ENCODE assay signal across 8 cellular contexts in genomic region chr7:78039791-78040776, GRCh38.
A peak's percentile ranks its signal among the peaks of the same experiment; 100 is the strongest.
DNase-seq lines count a peak whose midpoint lies in the region; ATAC-seq and TF ChIP-seq lines count a peak whose summit lies in the region.

No MANE protein-coding gene starts in this region.

- POLR2A ChIA-PET in AG04449 (lab: Yijun Ruan, JAX) = no interaction called here

- TF ChIP-seq CTCF in AG04449 (IDR thresholded peaks at IDR 0.05; ENCODE audit: insufficient read depth, low read length, missing control alignments) (peak; percentile 40), choroid plexus epithelial cell (conservative IDR thresholded peaks at IDR 0.05; ENCODE audit: low read depth, low read length) (peak; percentile 77)

- H3K4me3 Mint-ChIP-seq in T-helper 2 cell treated with Interferon-gamma antibody and Interleukin-4, amounts not matched to agents 5 μg/mL and 100 μg/mL, for 36 hours = no peak overlapping the region
- no peak overlapping the region for H3K4me3 Mint-ChIP-seq in natural killer cell treated with Interleukin-12 subunit alpha and Interleukin-12 subunit beta and Interleukin-15 and Interleukin-18, amount 100 ng/mL, for 72 hours

- H3K9me3 Mint-ChIP-seq in T-helper 2 cell treated with Interferon-gamma antibody and Interleukin-4, amounts not matched to agents 5 μg/mL and 100 μg/mL, for 36 hours = no peaks in the 10 kb centered on the region
- H3K9me3 Mint-ChIP-seq in natural killer cell treated with Interleukin-12 subunit alpha and Interleukin-12 subunit beta and Interleukin-15 and Interleukin-18, amount 100 ng/mL, for 72 hours = no peaks in the 10 kb centered on the region

- H3K36me3 Mint-ChIP-seq in T-helper 2 cell treated with Interferon-gamma antibody and Interleukin-4, amounts not matched to agents 5 μg/mL and 100 μg/mL, for 36 hours (ENCODE audit: low read depth) = no peaks in the 10 kb centered on the region
- H3K36me3 Mint-ChIP-seq in natural killer cell treated with Interleukin-12 subunit alpha and Interleukin-12 subunit beta and Interleukin-15 and Interleukin-18, amount 100 ng/mL, for 72 hours = no peaks in the 10 kb centered on the region

- no peaks in the 10 kb centered on the region for H3K4me1 Mint-ChIP-seq in T-helper 2 cell treated with Interferon-gamma antibody and Interleukin-4, amounts not matched to agents 5 μg/mL and 100 μg/mL, for 36 hours (ENCODE audit: low read depth)
- H3K4me1 Mint-ChIP-seq in natural killer cell treated with Interleukin-12 subunit alpha and Interleukin-12 subunit beta and Interleukin-15 and Interleukin-18, amount 100 ng/mL, for 72 hours (ENCODE audit: low read depth in 2 of 2) = no peaks in the 10 kb centered on the region

- no peak overlapping the region for H3K4me3 ChIP-seq in AG04449 (ENCODE audit: low read depth, low read length)
- no peak overlapping the region for H3K4me3 ChIP-seq in choroid plexus epithelial cell (ENCODE audit: low read depth, low read length)

- CTCF ChIA-PET in AG04449 (lab: Yijun Ruan, JAX) = interaction anchor here (1.4 kb wide), 2 partner anchors 9 to 19 kb away, joined by 3 to 4 read pairs; no protein-coding TSS in a partner anchor

- DNase-seq in AG04449 (ENCODE audit: low read depth, low spot score) (no peak), choroid plexus epithelial cell (ENCODE audit: low read depth) (peak; percentile 30), COR-L47 (lab: John Stamatoyannopoulos, UW) (no peak), DMS 273 treated with DMSO at 0.1 percent for 48 hours (lab: John Stamatoyannopoulos, UW) (no peak)
- DNase-seq in T-helper 2 cell treated with Interferon-gamma antibody and Interleukin-4, amounts not matched to agents 5 μg/mL and 100 μg/mL, for 36 hours (ENCODE audit: low spot score) = peak; percentile 12
- DNase-seq in natural killer cell treated with Interleukin-12 subunit alpha and Interleukin-12 subunit beta and Interleukin-15 and Interleukin-18, amount 100 ng/mL, for 72 hours (ENCODE audit: low spot score) = no peak

- ATAC-seq in GM19025 (IDR thresholded peaks at IDR 0.05; ENCODE audit: low read depth, unreplicated experiment) (peak; percentile 61), HG03103 (IDR thresholded peaks at IDR 0.05; ENCODE audit: low read depth, unreplicated experiment) (peak; percentile 80)
- ATAC-seq in natural killer cell treated with Interleukin-12 subunit alpha and Interleukin-12 subunit beta and Interleukin-15 and Interleukin-18, amount 100 ng/mL, for 72 hours = peak; percentile 73

- H3K27me3 Mint-ChIP-seq in T-helper 2 cell treated with Interferon-gamma antibody and Interleukin-4, amounts not matched to agents 5 μg/mL and 100 μg/mL, for 36 hours (ENCODE audit: low read depth) = peaks cover 9% of the 10 kb centered on the region
- peaks cover 14% of the 10 kb centered on the region in 2 donors for H3K27me3 Mint-ChIP-seq in natural killer cell treated with Interleukin-12 subunit alpha and Interleukin-12 subunit beta and Interleukin-15 and Interleukin-18, amount 100 ng/mL, for 72 hours

- H3K27ac Mint-ChIP-seq in T-helper 2 cell treated with Interferon-gamma antibody and Interleukin-4, amounts not matched to agents 5 μg/mL and 100 μg/mL, for 36 hours = no peak overlapping the region
- H3K27ac Mint-ChIP-seq in natural killer cell treated with Interleukin-12 subunit alpha and Interleukin-12 subunit beta and Interleukin-15 and Interleukin-18, amount 100 ng/mL, for 72 hours = no peak overlapping the region

Comparison
In these comparisons a context has a peak if more than half of its experiments do, and no peak if none do; other contexts are left out.
1. DNase-seq: peak in T-helper 2 cell treated with Interferon-gamma antibody and Interleukin-4, amounts not matched to agents 5 μg/mL and 100 μg/mL, for 36 hours (single experiment) and choroid plexus epithelial cell (single experiment); none in AG04449 (single experiment), natural killer cell treated with Interleukin-12 subunit alpha and Interleukin-12 subunit beta and Interleukin-15 and Interleukin-18, amount 100 ng/mL, for 72 hours (single experiment), COR-L47 (single experiment) and DMS 273 treated with DMSO at 0.1 percent for 48 hours (single experiment).
2. Peak in every context shown above with its lines, with median percentiles within 50 percentile points of each other: ATAC-seq.